Comparison of ENCODE assay signal across 10 cellular contexts in genomic region chr5:171420429-171421231, GRCh38. TPM values are rescaled to one million over a fixed set of nuclear protein-coding genes. Genes with fewer than 3 reads are reported as not detected.
DNase-seq lines count a peak whose midpoint lies in the region; TF ChIP-seq lines count a peak whose summit lies in the region.
"Had no signal": no experiment of that assay in that cellular context is flagged by ENCODE, and none has a peak within 500 bp of the region (broad histone marks: within the 10 kb centered on the region; RNA-seq: fewer than 3 reads in every experiment).

No MANE protein-coding gene starts in this region.

- H3K9ac ChIP-seq in neuronal stem cell (ENCODE audit: low read depth, low read length, poor library complexity), result peak overlapping the region; percentile 65

- H3K79me1 ChIP-seq in neuronal stem cell (ENCODE audit: low read depth, low read length), result no peaks in the 10 kb centered on the region

- no peaks in the 10 kb centered on the region for H3K36me3 ChIP-seq in neuronal stem cell (replicated peaks in 1 of 2; ENCODE audit: control insufficient read depth in 2 of 2, insufficient read depth in 2 of 2, low read length in 2 of 2)
- H3K36me3 ChIP-seq: SJSA1 had no signal

- H3K4ac ChIP-seq in neuronal stem cell (ENCODE audit: low read length), result no peak overlapping the region

- peak overlapping the region; percentile 62 for H2BK120ac ChIP-seq in neuronal stem cell (ENCODE audit: low read depth, low read length)

- peaks cover 15 to 37% (median 19%) of the 10 kb centered on the region in 3 experiments for H3K27me3 ChIP-seq in neuronal stem cell (ENCODE audit: control insufficient read depth in 3 of 3, insufficient read depth in 3 of 3, low read depth in 1 of 3, low read length in 3 of 3)

- TF ChIP-seq CTCF in glutamatergic neuron (IDR thresholded peaks at IDR 0.05; ENCODE audit: partially characterized antibody, unreplicated experiment), result no peak

- peaks cover 19 to 28% of the 10 kb centered on the region in 2 donors for H3K4me1 ChIP-seq in neuronal stem cell (ENCODE audit: control insufficient read depth in 2 of 2, insufficient read depth in 1 of 2, low read depth in 1 of 2, low read length in 2 of 2)

- DNase-seq in DMS 273 (lab: John Stamatoyannopoulos, UW; ENCODE audit: unreplicated experiment) (peak; percentile 89), DMS 273 treated with DMSO at 0.1 percent for 48 hours (lab: John Stamatoyannopoulos, UW) (no peak), glutamatergic neuron (peak; percentile 48), neuronal stem cell (ENCODE audit: low spot score) (no peak), NCI-H1930 (lab: John Stamatoyannopoulos, UW) (no peak), NCI-H524 treated with DMSO at 0.1 percent for 48 hours (lab: John Stamatoyannopoulos, UW) (no peak), HEK293T (ENCODE audit: extremely low spot score) (no peak)
- no peak for DNase-seq in activated CD4-positive, alpha-beta memory T cell treated with anti-CD3 and anti-CD28 coated beads, Interleukin-2, amount 10 ng/mL, durations not matched to agents 7 days and 5 days

- no peak overlapping the region for H2BK5ac ChIP-seq in neuronal stem cell (ENCODE audit: low read length)

- peak overlapping the region; percentile 73 for H3K18ac ChIP-seq in neuronal stem cell (ENCODE audit: low read length)

- no peaks in the 10 kb centered on the region for H3K36me3 Mint-ChIP-seq in activated CD4-positive, alpha-beta memory T cell treated with anti-CD3 and anti-CD28 coated beads, Interleukin-2, amount 10 ng/mL, durations not matched to agents 7 days and 5 days (ENCODE audit: low read depth)
- H3K36me3 Mint-ChIP-seq in glutamatergic neuron (ENCODE audit: unreplicated experiment), result no peaks in the 10 kb centered on the region

- CTCF ChIA-PET in activated CD4-positive, alpha-beta memory T cell treated with anti-CD3 and anti-CD28 coated beads, Interleukin-2, amount 10 ng/mL, durations not matched to agents 7 days and 5 days (lab: Charles Lee), result interaction anchor here (1.1 kb wide), 1 partner anchor 419 kb away, joined by 5 read pairs; no protein-coding TSS in a partner anchor
- CTCF ChIA-PET in HEK293T (lab: Yijun Ruan, JAX), result interaction anchor here (0.6 kb wide), 1 partner anchor 107 kb away, joined by 4 read pairs; no protein-coding TSS in a partner anchor

- peak overlapping the region; percentile 47 for H3K23ac ChIP-seq in neuronal stem cell (ENCODE audit: low read depth, low read length, poor library complexity)

- no peak overlapping the region for H3K27ac ChIP-seq in neuronal stem cell (replicated peaks; ENCODE audit: low read length)
- H3K27ac ChIP-seq: 22Rv1, SJSA1 had no signal

- peak overlapping the region; percentile 53 to 58 for H3K4me3 ChIP-seq in neuronal stem cell (ENCODE audit: low read length in 2 of 2)

- H2AFZ ChIP-seq in neuronal stem cell (ENCODE audit: low read length), result peak overlapping the region; percentile 96

- no peak overlapping the region for H4K8ac ChIP-seq in neuronal stem cell (ENCODE audit: low read depth, low read length)

- peaks cover 10% of the 10 kb centered on the region for H3K4me1 Mint-ChIP-seq in activated CD4-positive, alpha-beta memory T cell treated with anti-CD3 and anti-CD28 coated beads, Interleukin-2, amount 10 ng/mL, durations not matched to agents 7 days and 5 days
- peaks cover 17% of the 10 kb centered on the region for H3K4me1 Mint-ChIP-seq in glutamatergic neuron (ENCODE audit: low read depth, unreplicated experiment)

- H2BK15ac ChIP-seq in neuronal stem cell (ENCODE audit: low read length), result no peak overlapping the region

- H4K91ac ChIP-seq in neuronal stem cell (ENCODE audit: low read depth, low read length, poor library complexity), result no peak overlapping the region

- POLR2A ChIA-PET in activated CD4-positive, alpha-beta memory T cell treated with anti-CD3 and anti-CD28 coated beads, Interleukin-2, amount 10 ng/mL, durations not matched to agents 7 days and 5 days (lab: Charles Lee), result interaction anchor here (1.1 kb wide), 1 partner anchor 34 kb away, joined by 4 read pairs; no protein-coding TSS in a partner anchor
- POLR2A ChIA-PET in HEK293T (lab: Yijun Ruan, JAX), result no interaction called here

- H3K14ac ChIP-seq in neuronal stem cell (ENCODE audit: low read length), result no peak overlapping the region

- peak overlapping the region; percentile 97 for H3K4me2 ChIP-seq in neuronal stem cell (ENCODE audit: insufficient read depth, low read length, poor library complexity, severe bottlenecking)

- no peak overlapping the region for H2BK12ac ChIP-seq in neuronal stem cell (ENCODE audit: low read length)

- no peaks in the 10 kb centered on the region for H3K9me3 Mint-ChIP-seq in activated CD4-positive, alpha-beta memory T cell treated with anti-CD3 and anti-CD28 coated beads, Interleukin-2, amount 10 ng/mL, durations not matched to agents 7 days and 5 days
- peaks cover 13% of the 10 kb centered on the region for H3K9me3 Mint-ChIP-seq in glutamatergic neuron (ENCODE audit: unreplicated experiment)

- no CpG with 5 or more reads among the region's 65 CpGs for whole genome bisulfite sequencing in neuronal stem cell (ENCODE audit: extremely low coverage in 2 of 2, insufficient read length in 2 of 2, insufficient replicate concordance in 1 of 2), 2 donors

- H2AK5ac ChIP-seq in neuronal stem cell (ENCODE audit: low read depth, low read length), result peak overlapping the region; percentile 36

- H3K27ac Mint-ChIP-seq in activated CD4-positive, alpha-beta memory T cell treated with anti-CD3 and anti-CD28 coated beads, Interleukin-2, amount 10 ng/mL, durations not matched to agents 7 days and 5 days, result no peak overlapping the region
- H3K27ac Mint-ChIP-seq in glutamatergic neuron (ENCODE audit: unreplicated experiment), result peak overlapping the region; percentile 70

- peaks cover 30% of the 10 kb centered on the region for H3K27me3 Mint-ChIP-seq in activated CD4-positive, alpha-beta memory T cell treated with anti-CD3 and anti-CD28 coated beads, Interleukin-2, amount 10 ng/mL, durations not matched to agents 7 days and 5 days
- H3K27me3 Mint-ChIP-seq in glutamatergic neuron (ENCODE audit: unreplicated experiment), result peaks cover 5% of the 10 kb centered on the region

- peaks cover 0 to 3% of the 10 kb centered on the region in 2 donors for H3K9me3 ChIP-seq in neuronal stem cell (replicated peaks in 1 of 2; ENCODE audit: control insufficient read depth in 2 of 2, insufficient read depth in 1 of 2, low read depth in 1 of 2, low read length in 2 of 2)

- H3K4me3 Mint-ChIP-seq in activated CD4-positive, alpha-beta memory T cell treated with anti-CD3 and anti-CD28 coated beads, Interleukin-2, amount 10 ng/mL, durations not matched to agents 7 days and 5 days, result peak overlapping the region; percentile 63
- peak overlapping the region; percentile 92 for H3K4me3 Mint-ChIP-seq in glutamatergic neuron (ENCODE audit: unreplicated experiment)

TF ChIP-seq in HEK293T, 16 proteins besides CTCF, POLR2A, EP300 and RAD21:
- TF ChIP-seq ELF4 (IDR thresholded peaks at IDR 0.05) (no peak), HDGF (IDR thresholded peaks at IDR 0.05; ENCODE audit: borderline replicate concordance) (no peak), PKNOX1 (IDR thresholded peaks at IDR 0.05) (no peak), FOXA1 (IDR thresholded peaks at IDR 0.05) (no peak), FOXM1 (IDR thresholded peaks at IDR 0.05; ENCODE audit: borderline replicate concordance) (no peak), FOXK2 (IDR thresholded peaks at IDR 0.05) (no peak), BHLHE40 (IDR thresholded peaks at IDR 0.05; ENCODE audit: borderline replicate concordance) (no peak), TARDBP (IDR thresholded peaks at IDR 0.05) (no peak), ZNF384 (IDR thresholded peaks at IDR 0.05) (no peak), ARNT (IDR thresholded peaks at IDR 0.05) (no peak), CTBP1 (IDR thresholded peaks at IDR 0.05; ENCODE audit: borderline replicate concordance) (no peak), SP1 (IDR thresholded peaks at IDR 0.05) (no peak), L3MBTL2 (conservative IDR thresholded peaks at IDR 0.05) (no peak), LEF1 (IDR thresholded peaks at IDR 0.05; ENCODE audit: borderline replicate concordance) (no peak), SUZ12 (IDR thresholded peaks at IDR 0.05) (no peak), NFRKB (IDR thresholded peaks at IDR 0.05) (no peak)

RNA-seq across cellular contexts. Expression of gene FGF18, which starts 1.2 kb away (rescaled TPM):
- total RNA-seq in activated CD4-positive, alpha-beta memory T cell treated with anti-CD3 and anti-CD28 coated beads, Interleukin-2, amount 10 ng/mL, durations not matched to agents 7 days and 5 days, result not detected
- 26.3 TPM for total RNA-seq in glutamatergic neuron (ENCODE audit: unreplicated experiment)
- 0.22 TPM for polyA plus RNA-seq in neuronal stem cell (2013, experiment 1 of 2)
- 0.19 TPM for polyA plus RNA-seq in neuronal stem cell (2013, experiment 2 of 2)

RNA-seq across cellular contexts. Expression of gene NPM1, which starts 33.0 kb away (rescaled TPM):
- total RNA-seq in activated CD4-positive, alpha-beta memory T cell treated with anti-CD3 and anti-CD28 coated beads, Interleukin-2, amount 10 ng/mL, durations not matched to agents 7 days and 5 days, result 1,000 to 10,000 TPM; 1,119 to 1,157 TPM
- total RNA-seq in glutamatergic neuron (ENCODE audit: unreplicated experiment), result 600 TPM
- polyA plus RNA-seq in neuronal stem cell (2013, experiment 1 of 2), result 2,664 TPM
- polyA plus RNA-seq in neuronal stem cell (2013, experiment 2 of 2), result 2,628 TPM

Comparison
In these comparisons a context has a peak if more than half of its experiments do, and no peak if none do; other contexts are left out.
1. DNase-seq: peak in DMS 273 (single experiment) and glutamatergic neuron (single experiment); none in DMS 273 treated with DMSO at 0.1 percent for 48 hours (single experiment), activated CD4-positive, alpha-beta memory T cell treated with anti-CD3 and anti-CD28 coated beads, Interleukin-2, amount 10 ng/mL, durations not matched to agents 7 days and 5 days (single experiment), neuronal stem cell (single experiment), NCI-H1930 (0 of 2), NCI-H524 treated with DMSO at 0.1 percent for 48 hours (single experiment) and HEK293T (single experiment).
2. RNA of gene FGF18, which starts 1.2 kb away (total RNA-seq): 26.3 TPM in glutamatergic neuron (single experiment); not detected in activated CD4-positive, alpha-beta memory T cell treated with anti-CD3 and anti-CD28 coated beads, Interleukin-2, amount 10 ng/mL, durations not matched to agents 7 days and 5 days; every median in the first group is over 10 times any median in the second.